In genomic region chr2:20050104-20050711, GRCh38 we compare ENCODE assay signal across 1 cellular context.
TF ChIP-seq lines count a peak whose summit lies in the region.

No MANE protein-coding gene starts in this region.

TF ChIP-seq in K562, 482 proteins besides CTCF, POLR2A, EP300 and RAD21 (continued from another document and continues in another):
- no peak for TF ChIP-seq MGA (IDR thresholded peaks at IDR 0.05)
- no peak for TF ChIP-seq RB1 (IDR thresholded peaks at IDR 0.05; ENCODE audit: low read depth)
- no peak for TF ChIP-seq ZNF707 (CRISPR knock-in tag; conservative IDR thresholded peaks at IDR 0.05)
- TF ChIP-seq ZNF184 (CRISPR knock-in tag; IDR thresholded peaks at IDR 0.05) = no peak
- TF ChIP-seq KAT7 (CRISPR knock-in tag; IDR thresholded peaks at IDR 0.05; ENCODE audit: borderline replicate concordance) = no peak; the same call in 1 of the 2 replicates
- no peak for TF ChIP-seq MYC (IDR thresholded peaks at IDR 0.05; ENCODE audit: low read depth, low read length)
- TF ChIP-seq MYC (CRISPR knock-in tag; IDR thresholded peaks at IDR 0.05; ENCODE audit: borderline replicate concordance, low read depth) = no peak
- TF ChIP-seq SNRNP70 (optimal IDR thresholded peaks at IDR 0.05; ENCODE audit: low read depth, low read length) = no peak
- no peak for TF ChIP-seq RREB1 (CRISPR knock-in tag; IDR thresholded peaks at IDR 0.05)
- no peak for TF ChIP-seq GTF2F1 (IDR thresholded peaks at IDR 0.05; ENCODE audit: low read depth, low read length)
- no peak for TF ChIP-seq JUNB (CRISPR knock-in tag; conservative IDR thresholded peaks at IDR 0.05)
- no peak for TF ChIP-seq ZBTB33 (CRISPR knock-in tag; IDR thresholded peaks at IDR 0.05)
- TF ChIP-seq ZNF121 (CRISPR knock-in tag; conservative IDR thresholded peaks at IDR 0.05) = no peak
- no peak for TF ChIP-seq NR4A1 (CRISPR knock-in tag; IDR thresholded peaks at IDR 0.05)
- TF ChIP-seq NR4A1 (tag; IDR thresholded peaks at IDR 0.05) = no peak
- no peak for TF ChIP-seq ETV5 (CRISPR knock-in tag; IDR thresholded peaks at IDR 0.05; ENCODE audit: low read depth)
- no peak for TF ChIP-seq PCBP2 (IDR thresholded peaks at IDR 0.05; ENCODE audit: low read depth, low read length, poor library complexity, severe bottlenecking)
- no peak for TF ChIP-seq PYGO2 (tag; IDR thresholded peaks at IDR 0.05)
- TF ChIP-seq ZNF551 (CRISPR knock-in tag; IDR thresholded peaks at IDR 0.05) = no peak
- no peak for TF ChIP-seq ZNF124 (CRISPR knock-in tag; IDR thresholded peaks at IDR 0.05)
- TF ChIP-seq NUFIP1 (IDR thresholded peaks at IDR 0.05; ENCODE audit: partially characterized antibody) = no peak
- no peak for TF ChIP-seq TARDBP (IDR thresholded peaks at IDR 0.05)
- TF ChIP-seq WHSC1 (IDR thresholded peaks at IDR 0.05; ENCODE audit: low read length) = no peak
- TF ChIP-seq ZNF696 (CRISPR knock-in tag; conservative IDR thresholded peaks at IDR 0.05) = no peak
- TF ChIP-seq CHAMP1 (IDR thresholded peaks at IDR 0.05) = no peak
- no peak for TF ChIP-seq ZNF592 (IDR thresholded peaks at IDR 0.05)
- TF ChIP-seq CSDE1 (IDR thresholded peaks at IDR 0.05) = no peak
- peak; percentile 38; the same call in 1 of the 2 replicates for TF ChIP-seq CREB1 (IDR thresholded peaks at IDR 0.05)
- no peak for TF ChIP-seq CREB1 (CRISPR knock-in tag; IDR thresholded peaks at IDR 0.05)
- no peak for TF ChIP-seq DIDO1 (tag; IDR thresholded peaks at IDR 0.05; ENCODE audit: low read depth)
